1 cellular context compared by ENCODE assay signal in genomic region chr19:45423589-45424190, GRCh38.
A peak's percentile ranks its signal among the peaks of the same experiment; 100 is the strongest.
TF ChIP-seq lines count a peak whose summit lies in the region.

Gene ERCC1, minus strand, starts transcription at chr19:45423917. Its CDS starts 543 bp downstream, at chr19:45423374.

TF ChIP-seq in HEK293, 187 proteins besides CTCF, POLR2A, EP300 and RAD21 (continued from another document and continues in another):
- TF ChIP-seq HIC1 (tag by site-specific recombination; IDR thresholded peaks at IDR 0.05) (no peak), ZNF140 (tag by site-specific recombination; IDR thresholded peaks at IDR 0.05) (no peak), ZNF433 (tag by site-specific recombination; IDR thresholded peaks at IDR 0.05; ENCODE audit: low read depth) (no peak), ZBTB6 (tag by site-specific recombination; IDR thresholded peaks at IDR 0.05) (no peak; the same call in 1 of the 2 replicates), ZNF624 (tag by site-specific recombination; IDR thresholded peaks at IDR 0.05) (no peak), ZNF561 (tag by site-specific recombination; IDR thresholded peaks at IDR 0.05; ENCODE audit: borderline replicate concordance) (peak; percentile 69; the same call in 1 of the 2 replicates), ZNF280C (tag by site-specific recombination; IDR thresholded peaks at IDR 0.05) (no peak), ZNF518A (tag by site-specific recombination; conservative IDR thresholded peaks at IDR 0.05; ENCODE audit: low read depth) (peak; percentile 59), ZNF335 (tag by site-specific recombination; conservative IDR thresholded peaks at IDR 0.05) (peak; percentile 96), HOXA7 (CRISPR knock-in tag; IDR thresholded peaks at IDR 0.05; ENCODE audit: borderline replicate concordance) (no peak), KLF8 (tag by site-specific recombination; IDR thresholded peaks at IDR 0.05) (peak; percentile 61), ZNF610 (tag by site-specific recombination; IDR thresholded peaks at IDR 0.05; ENCODE audit: borderline replicate concordance) (peak; percentile 75; the same call in 1 of the 2 replicates), ZNF311 (tag by site-specific recombination; IDR thresholded peaks at IDR 0.05; ENCODE audit: borderline replicate concordance) (no peak), EGR2 (tag by site-specific recombination; IDR thresholded peaks at IDR 0.05; ENCODE audit: low read depth) (peak; percentile 45), ZNF184 (tag by site-specific recombination; IDR thresholded peaks at IDR 0.05) (no peak), ZNF155 (tag by site-specific recombination; IDR thresholded peaks at IDR 0.05) (no peak), KLF7 (tag by site-specific recombination; IDR thresholded peaks at IDR 0.05; ENCODE audit: borderline replicate concordance) (no peak), PATZ1 (tag by site-specific recombination; IDR thresholded peaks at IDR 0.05) (peak; percentile 92), ZBTB20 (tag by site-specific recombination; IDR thresholded peaks at IDR 0.05) (no peak), ZNF544 (tag by site-specific recombination; IDR thresholded peaks at IDR 0.05) (no peak), ZNF837 (tag by site-specific recombination; IDR thresholded peaks at IDR 0.05) (no peak), SP7 (tag by site-specific recombination; IDR thresholded peaks at IDR 0.05) (peak; percentile 84), ZNF768 (tag by site-specific recombination; IDR thresholded peaks at IDR 0.05) (no peak), ZNF354C (tag by site-specific recombination; IDR thresholded peaks at IDR 0.05; ENCODE audit: borderline replicate concordance, low read depth) (no peak), INSM2 (tag by site-specific recombination; IDR thresholded peaks at IDR 0.05) (no peak), GFI1B (tag by site-specific recombination; IDR thresholded peaks at IDR 0.05) (no peak), GLI2 (tag by site-specific recombination; IDR thresholded peaks at IDR 0.05; ENCODE audit: borderline replicate concordance, low read depth) (no peak), ZBTB48 (tag by site-specific recombination; IDR thresholded peaks at IDR 0.05) (peak; percentile 95), SETDB1 (IDR thresholded peaks at IDR 0.05; ENCODE audit: insufficient read length, low read length) (no peak), ZSCAN30 (tag by site-specific recombination; IDR thresholded peaks at IDR 0.05) (peak; percentile 53; the same call in 1 of the 2 replicates), ZNF239 (tag by site-specific recombination; IDR thresholded peaks at IDR 0.05) (0 out of 2 replicates have a peak, but pooled peaks have one; percentile 22), YY1 (tag by site-specific recombination; IDR thresholded peaks at IDR 0.05) (no peak; the same call in 1 of the 2 replicates), ZFP41 (tag by site-specific recombination; IDR thresholded peaks at IDR 0.05; ENCODE audit: borderline replicate concordance) (no peak), ZNF391 (tag by site-specific recombination; IDR thresholded peaks at IDR 0.05; ENCODE audit: borderline replicate concordance, low read depth) (no peak; the same call in 1 of the 2 replicates), TSHZ1 (tag by site-specific recombination; IDR thresholded peaks at IDR 0.05; ENCODE audit: borderline replicate concordance) (peak; percentile 22; the same call in 1 of the 2 replicates), ZNF558 (tag by site-specific recombination; IDR thresholded peaks at IDR 0.05) (no peak), ZNF26 (tag by site-specific recombination; IDR thresholded peaks at IDR 0.05) (no peak), MYNN (tag by site-specific recombination; IDR thresholded peaks at IDR 0.05; ENCODE audit: borderline replicate concordance) (no peak), ZNF362 (tag by site-specific recombination; IDR thresholded peaks at IDR 0.05) (no peak)
